In the genomic region with DNA sequence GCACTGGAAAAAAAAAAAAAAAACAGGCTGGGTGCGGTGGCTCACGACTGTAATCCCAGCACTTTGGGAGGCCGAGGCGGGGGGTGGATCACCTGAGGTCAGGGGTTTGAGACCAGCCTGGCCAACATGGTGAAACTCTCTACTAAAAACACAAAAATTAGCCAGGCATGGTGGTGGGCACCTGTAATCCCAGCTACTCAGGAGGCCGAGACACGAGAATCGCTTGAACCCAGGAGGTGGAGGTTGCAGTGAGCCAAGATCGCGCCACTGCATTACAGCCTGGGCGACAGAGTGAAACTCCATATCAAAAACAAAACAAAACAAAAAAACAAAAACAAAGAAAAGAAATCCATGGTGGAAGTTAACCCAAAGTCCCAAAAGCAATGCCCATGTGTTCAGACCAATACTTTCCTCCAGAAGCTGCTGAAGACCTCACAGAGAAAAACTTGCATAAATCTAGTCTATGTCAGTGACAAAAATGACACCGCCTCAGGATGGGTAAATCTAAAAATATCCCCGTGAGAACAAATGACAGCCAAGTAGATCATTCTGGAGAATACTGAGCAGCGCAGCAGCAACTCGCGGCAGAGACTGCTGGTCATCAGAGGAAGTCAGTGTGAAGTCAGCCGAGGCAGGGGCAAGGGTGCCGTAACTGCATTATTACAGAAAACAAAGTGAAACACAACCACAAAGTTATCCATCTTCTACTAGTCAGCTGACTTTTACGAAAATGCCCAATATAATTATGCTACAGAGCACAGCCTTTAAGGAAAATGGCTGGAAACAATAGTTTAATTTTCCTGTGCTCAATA, we compare ENCODE assay signal across 1 cellular context.
TF ChIP-seq lines count a peak whose summit lies in the region.

No MANE protein-coding gene starts in this region.

TF ChIP-seq in K562, 482 proteins besides CTCF, POLR2A, EP300 and RAD21:
- TF ChIP-seq PBX2 (CRISPR knock-in tag; IDR thresholded peaks at IDR 0.05; ENCODE audit: low read depth) (no peak), PBX2 (tag; conservative IDR thresholded peaks at IDR 0.05; ENCODE audit: low read depth) (peak; percentile 44; the same call in 1 of the 2 replicates), MEF2D (tag; conservative IDR thresholded peaks at IDR 0.05; ENCODE audit: low read depth) (0 out of 2 replicates have a peak, but pooled peaks have one; percentile 17), ZNF561 (CRISPR knock-in tag; conservative IDR thresholded peaks at IDR 0.05) (no peak)
- TF ChIP-seq, protein P1, sequence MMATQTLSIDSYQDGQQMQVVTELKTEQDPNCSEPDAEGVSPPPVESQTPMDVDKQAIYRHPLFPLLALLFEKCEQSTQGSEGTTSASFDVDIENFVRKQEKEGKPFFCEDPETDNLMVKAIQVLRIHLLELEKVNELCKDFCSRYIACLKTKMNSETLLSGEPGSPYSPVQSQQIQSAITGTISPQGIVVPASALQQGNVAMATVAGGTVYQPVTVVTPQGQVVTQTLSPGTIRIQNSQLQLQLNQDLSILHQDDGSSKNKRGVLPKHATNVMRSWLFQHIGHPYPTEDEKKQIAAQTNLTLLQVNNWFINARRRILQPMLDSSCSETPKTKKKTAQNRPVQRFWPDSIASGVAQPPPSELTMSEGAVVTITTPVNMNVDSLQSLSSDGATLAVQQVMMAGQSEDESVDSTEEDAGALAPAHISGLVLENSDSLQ (IDR thresholded peaks at IDR 0.05), result 0 out of 2 replicates have a peak, but pooled peaks have one; percentile 7
- TF ChIP-seq, protein P2, sequence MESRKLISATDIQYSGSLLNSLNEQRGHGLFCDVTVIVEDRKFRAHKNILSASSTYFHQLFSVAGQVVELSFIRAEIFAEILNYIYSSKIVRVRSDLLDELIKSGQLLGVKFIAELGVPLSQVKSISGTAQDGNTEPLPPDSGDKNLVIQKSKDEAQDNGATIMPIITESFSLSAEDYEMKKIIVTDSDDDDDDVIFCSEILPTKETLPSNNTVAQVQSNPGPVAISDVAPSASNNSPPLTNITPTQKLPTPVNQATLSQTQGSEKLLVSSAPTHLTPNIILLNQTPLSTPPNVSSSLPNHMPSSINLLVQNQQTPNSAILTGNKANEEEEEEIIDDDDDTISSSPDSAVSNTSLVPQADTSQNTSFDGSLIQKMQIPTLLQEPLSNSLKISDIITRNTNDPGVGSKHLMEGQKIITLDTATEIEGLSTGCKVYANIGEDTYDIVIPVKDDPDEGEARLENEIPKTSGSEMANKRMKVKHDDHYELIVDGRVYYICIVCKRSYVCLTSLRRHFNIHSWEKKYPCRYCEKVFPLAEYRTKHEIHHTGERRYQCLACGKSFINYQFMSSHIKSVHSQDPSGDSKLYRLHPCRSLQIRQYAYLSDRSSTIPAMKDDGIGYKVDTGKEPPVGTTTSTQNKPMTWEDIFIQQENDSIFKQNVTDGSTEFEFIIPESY (CRISPR knock-in tag; IDR thresholded peaks at IDR 0.05), result peak; percentile 95
- TF ChIP-seq, protein P3, sequence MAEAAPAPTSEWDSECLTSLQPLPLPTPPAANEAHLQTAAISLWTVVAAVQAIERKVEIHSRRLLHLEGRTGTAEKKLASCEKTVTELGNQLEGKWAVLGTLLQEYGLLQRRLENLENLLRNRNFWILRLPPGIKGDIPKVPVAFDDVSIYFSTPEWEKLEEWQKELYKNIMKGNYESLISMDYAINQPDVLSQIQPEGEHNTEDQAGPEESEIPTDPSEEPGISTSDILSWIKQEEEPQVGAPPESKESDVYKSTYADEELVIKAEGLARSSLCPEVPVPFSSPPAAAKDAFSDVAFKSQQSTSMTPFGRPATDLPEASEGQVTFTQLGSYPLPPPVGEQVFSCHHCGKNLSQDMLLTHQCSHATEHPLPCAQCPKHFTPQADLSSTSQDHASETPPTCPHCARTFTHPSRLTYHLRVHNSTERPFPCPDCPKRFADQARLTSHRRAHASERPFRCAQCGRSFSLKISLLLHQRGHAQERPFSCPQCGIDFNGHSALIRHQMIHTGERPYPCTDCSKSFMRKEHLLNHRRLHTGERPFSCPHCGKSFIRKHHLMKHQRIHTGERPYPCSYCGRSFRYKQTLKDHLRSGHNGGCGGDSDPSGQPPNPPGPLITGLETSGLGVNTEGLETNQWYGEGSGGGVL (CRISPR knock-in tag; IDR thresholded peaks at IDR 0.05), result no peak
- TF ChIP-seq, protein P4, sequence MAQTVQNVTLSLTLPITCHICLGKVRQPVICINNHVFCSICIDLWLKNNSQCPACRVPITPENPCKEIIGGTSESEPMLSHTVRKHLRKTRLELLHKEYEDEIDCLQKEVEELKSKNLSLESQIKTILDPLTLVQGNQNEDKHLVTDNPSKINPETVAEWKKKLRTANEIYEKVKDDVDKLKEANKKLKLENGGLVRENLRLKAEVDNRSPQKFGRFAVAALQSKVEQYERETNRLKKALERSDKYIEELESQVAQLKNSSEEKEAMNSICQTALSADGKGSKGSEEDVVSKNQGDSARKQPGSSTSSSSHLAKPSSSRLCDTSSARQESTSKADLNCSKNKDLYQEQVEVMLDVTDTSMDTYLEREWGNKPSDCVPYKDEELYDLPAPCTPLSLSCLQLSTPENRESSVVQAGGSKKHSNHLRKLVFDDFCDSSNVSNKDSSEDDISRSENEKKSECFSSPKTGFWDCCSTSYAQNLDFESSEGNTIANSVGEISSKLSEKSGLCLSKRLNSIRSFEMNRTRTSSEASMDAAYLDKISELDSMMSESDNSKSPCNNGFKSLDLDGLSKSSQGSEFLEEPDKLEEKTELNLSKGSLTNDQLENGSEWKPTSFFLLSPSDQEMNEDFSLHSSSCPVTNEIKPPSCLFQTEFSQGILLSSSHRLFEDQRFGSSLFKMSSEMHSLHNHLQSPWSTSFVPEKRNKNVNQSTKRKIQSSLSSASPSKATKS (CRISPR knock-in tag; IDR thresholded peaks at IDR 0.05), result no peak
